In the genomic region with DNA sequence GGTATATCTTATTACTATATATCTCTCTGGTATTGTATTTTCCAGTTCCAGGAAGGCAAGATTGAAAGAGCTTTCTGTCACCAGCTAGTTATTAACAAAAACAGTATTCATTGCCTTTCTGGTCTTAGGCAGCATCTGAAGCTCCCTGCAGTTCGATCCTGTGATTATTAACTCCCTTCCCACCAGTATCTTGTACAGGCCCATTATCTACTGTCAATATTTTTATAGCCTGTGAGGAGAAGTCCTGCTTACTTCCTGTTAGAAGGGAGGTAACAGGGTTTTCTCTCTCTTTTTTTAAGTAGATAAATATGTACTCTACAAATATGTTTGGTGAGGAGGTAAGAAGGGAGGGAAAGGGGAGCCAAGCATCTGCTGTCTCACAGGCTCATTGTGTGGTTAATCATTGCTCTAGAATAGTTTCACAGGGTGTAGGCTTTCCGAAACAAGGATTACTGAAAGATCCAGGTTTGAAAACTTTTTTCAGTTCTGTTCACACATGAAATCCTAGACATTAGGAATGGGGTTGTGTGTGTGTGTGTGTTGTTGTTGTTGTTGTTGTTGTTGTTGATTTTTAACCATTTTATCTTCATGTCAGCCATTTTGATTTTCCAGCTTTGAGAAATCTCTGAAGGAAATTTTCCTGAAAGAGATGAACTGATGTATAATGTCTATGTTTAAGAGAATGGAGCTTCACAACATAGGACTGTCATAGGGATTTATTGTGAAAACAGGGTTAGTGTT, we compare ENCODE assay signal across 16 cellular contexts. TPM values are rescaled to one million over a fixed set of nuclear protein-coding genes. Genes with fewer than 3 reads are reported as not detected.
A peak's percentile ranks its signal among the peaks of the same experiment; 100 is the strongest.
DNase-seq lines count a peak whose midpoint lies in the region; ATAC-seq and TF ChIP-seq lines count a peak whose summit lies in the region.
"Had no signal": no experiment of that assay in that cellular context is flagged by ENCODE, and none has a peak within 500 bp of the region (broad histone marks: within the 10 kb centered on the region; RNA-seq: fewer than 3 reads in every experiment).

No MANE protein-coding gene starts in this region.

- H3K27me3 ChIP-seq in left lung, result peaks cover 0 to 5% of the 10 kb centered on the region in 2 donors

- no peak for TF ChIP-seq CTCF in left lung (IDR thresholded peaks at IDR 0.05)

- no peak overlapping the region for H3K27ac Mint-ChIP-seq in activated naive CD8-positive, alpha-beta T cell treated with anti-CD3 and anti-CD28 coated beads for 36 hours
- H3K27ac Mint-ChIP-seq: activated naive CD8-positive, alpha-beta T cell; H9 had no signal

- H3K27ac ChIP-seq in left lung, result no peak overlapping the region

- no peak overlapping the region for H3K4me3 ChIP-seq in left lung

- ATAC-seq in GM18873 (IDR thresholded peaks at IDR 0.05; ENCODE audit: low FRiP score, unreplicated experiment), result peak; percentile 71
- peak; percentile 63 for ATAC-seq in GM21825 (IDR thresholded peaks at IDR 0.05; ENCODE audit: unreplicated experiment)
- peak; percentile 66 for ATAC-seq in HG03460 (IDR thresholded peaks at IDR 0.05; ENCODE audit: unreplicated experiment)
- ATAC-seq in left lung, result peak; percentile 25
- no peak for ATAC-seq in GM19035 (IDR thresholded peaks at IDR 0.05; ENCODE audit: unreplicated experiment)
- ATAC-seq: left cardiac atrium, sciatic nerve had no signal

- H3K4me1 Mint-ChIP-seq in activated naive CD8-positive, alpha-beta T cell treated with anti-CD3 and anti-CD28 coated beads for 36 hours, result no peaks in the 10 kb centered on the region
- H3K4me1 Mint-ChIP-seq: central memory CD8-positive, alpha-beta T cell; H9 had no signal

- DNase-seq in left lung (no peak), T-helper 9 cell (no peak), AG20443 (ENCODE audit: low spot score) (no peak)
- no peak for DNase-seq in activated naive CD8-positive, alpha-beta T cell treated with anti-CD3 and anti-CD28 coated beads for 36 hours
- DNase-seq: activated CD4-positive, CD25-positive, alpha-beta regulatory T cell; activated CD8-positive, alpha-beta memory T cell treated with anti-CD3 and anti-CD28 coated beads, Interleukin-2, amount 50 U/mL, for 48 hours; H9; left cardiac atrium; NCI-H2171 treated with DMSO at 0.1 percent for 48 hours had no signal

- no peaks in the 10 kb centered on the region for H3K9me3 ChIP-seq in left lung

- no peaks in the 10 kb centered on the region for H3K9me3 Mint-ChIP-seq in activated naive CD8-positive, alpha-beta T cell treated with anti-CD3 and anti-CD28 coated beads for 36 hours
- H3K9me3 Mint-ChIP-seq: central memory CD8-positive, alpha-beta T cell; H9 had no signal

- no peaks in the 10 kb centered on the region for H3K36me3 Mint-ChIP-seq in activated naive CD8-positive, alpha-beta T cell treated with anti-CD3 and anti-CD28 coated beads for 36 hours
- H3K36me3 Mint-ChIP-seq: activated naive CD8-positive, alpha-beta T cell had no signal

- no peaks in the 10 kb centered on the region for H3K4me1 ChIP-seq in left lung

- H3K4me3 Mint-ChIP-seq in activated naive CD8-positive, alpha-beta T cell treated with anti-CD3 and anti-CD28 coated beads for 36 hours, result no peak overlapping the region
- H3K4me3 Mint-ChIP-seq: activated naive CD8-positive, alpha-beta T cell; central memory CD8-positive, alpha-beta T cell; H9 had no signal

- peaks cover 16% of the 10 kb centered on the region for H3K27me3 Mint-ChIP-seq in activated naive CD8-positive, alpha-beta T cell treated with anti-CD3 and anti-CD28 coated beads for 36 hours
- H3K27me3 Mint-ChIP-seq: central memory CD8-positive, alpha-beta T cell had no signal

- no peaks in the 10 kb centered on the region for H3K36me3 ChIP-seq in left lung

- intact Hi-C loops in left lung (cut with DNase I), result no loop called here

RNA-seq across cellular contexts. Expression of gene ATOH1, which starts 14.1 kb away (rescaled TPM):
- not detected for total RNA-seq in left lung
- not detected for total RNA-seq in activated naive CD8-positive, alpha-beta T cell treated with anti-CD3 and anti-CD28 coated beads for 36 hours
- total RNA-seq: H9, left cardiac atrium, sciatic nerve had no signal
